1 cellular context compared by ENCODE assay signal in the genomic region with DNA sequence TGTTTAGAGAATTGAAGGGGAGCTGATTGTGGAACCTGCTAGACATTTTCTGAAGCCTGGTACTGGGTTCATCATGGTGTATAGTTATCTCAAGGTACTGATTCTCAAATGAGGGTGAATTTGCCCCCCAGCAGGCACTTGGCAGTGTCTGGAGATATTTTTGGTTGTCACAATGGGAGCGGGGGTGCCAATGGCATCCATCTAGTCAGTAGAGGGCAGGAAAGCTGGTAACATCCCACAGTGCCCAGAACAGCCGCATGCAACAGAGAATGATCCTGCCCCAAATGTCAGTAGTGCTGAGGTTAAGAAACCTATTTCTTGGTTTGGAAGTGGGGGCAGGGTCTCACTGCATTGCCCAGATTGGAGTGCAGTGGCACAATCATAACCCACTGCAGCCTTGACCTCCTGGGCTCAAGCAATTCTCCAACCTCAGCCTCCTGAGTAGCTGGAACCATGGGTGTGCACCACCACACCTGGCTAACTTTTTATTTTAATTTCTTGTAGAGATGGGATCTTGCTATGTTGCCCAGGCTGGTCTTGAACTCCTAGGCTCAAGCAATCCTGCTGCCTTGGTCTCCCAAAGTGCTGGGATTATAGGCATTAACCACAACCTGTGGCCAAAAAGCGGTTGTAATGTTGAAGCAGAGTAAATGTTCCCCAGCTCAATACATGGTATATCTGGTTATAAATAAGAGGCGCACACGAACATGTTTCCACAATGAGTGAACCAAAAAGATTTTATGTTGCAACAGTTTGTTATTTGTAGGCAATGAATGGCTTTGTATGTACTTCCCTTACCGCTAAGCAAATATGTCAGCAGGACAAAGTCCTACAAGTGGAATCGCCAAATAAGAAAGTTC.
A peak's percentile ranks its signal among the peaks of the same experiment; 100 is the strongest.
TF ChIP-seq lines count a peak whose summit lies in the region.

No MANE protein-coding gene starts in this region.

TF ChIP-seq in HepG2, 621 proteins besides CTCF, POLR2A, EP300 and RAD21 (continued from another document and continues in another):
- TF ChIP-seq, protein P1, sequence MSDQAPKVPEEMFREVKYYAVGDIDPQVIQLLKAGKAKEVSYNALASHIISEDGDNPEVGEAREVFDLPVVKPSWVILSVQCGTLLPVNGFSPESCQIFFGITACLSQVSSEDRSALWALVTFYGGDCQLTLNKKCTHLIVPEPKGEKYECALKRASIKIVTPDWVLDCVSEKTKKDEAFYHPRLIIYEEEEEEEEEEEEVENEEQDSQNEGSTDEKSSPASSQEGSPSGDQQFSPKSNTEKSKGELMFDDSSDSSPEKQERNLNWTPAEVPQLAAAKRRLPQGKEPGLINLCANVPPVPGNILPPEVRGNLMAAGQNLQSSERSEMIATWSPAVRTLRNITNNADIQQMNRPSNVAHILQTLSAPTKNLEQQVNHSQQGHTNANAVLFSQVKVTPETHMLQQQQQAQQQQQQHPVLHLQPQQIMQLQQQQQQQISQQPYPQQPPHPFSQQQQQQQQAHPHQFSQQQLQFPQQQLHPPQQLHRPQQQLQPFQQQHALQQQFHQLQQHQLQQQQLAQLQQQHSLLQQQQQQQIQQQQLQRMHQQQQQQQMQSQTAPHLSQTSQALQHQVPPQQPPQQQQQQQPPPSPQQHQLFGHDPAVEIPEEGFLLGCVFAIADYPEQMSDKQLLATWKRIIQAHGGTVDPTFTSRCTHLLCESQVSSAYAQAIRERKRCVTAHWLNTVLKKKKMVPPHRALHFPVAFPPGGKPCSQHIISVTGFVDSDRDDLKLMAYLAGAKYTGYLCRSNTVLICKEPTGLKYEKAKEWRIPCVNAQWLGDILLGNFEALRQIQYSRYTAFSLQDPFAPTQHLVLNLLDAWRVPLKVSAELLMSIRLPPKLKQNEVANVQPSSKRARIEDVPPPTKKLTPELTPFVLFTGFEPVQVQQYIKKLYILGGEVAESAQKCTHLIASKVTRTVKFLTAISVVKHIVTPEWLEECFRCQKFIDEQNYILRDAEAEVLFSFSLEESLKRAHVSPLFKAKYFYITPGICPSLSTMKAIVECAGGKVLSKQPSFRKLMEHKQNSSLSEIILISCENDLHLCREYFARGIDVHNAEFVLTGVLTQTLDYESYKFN (CRISPR knock-in tag; conservative IDR thresholded peaks at IDR 0.05), result peak; percentile 98
- TF ChIP-seq SMARCE1 (IDR thresholded peaks at IDR 0.05; ENCODE audit: borderline replicate concordance) (peak; percentile 46; the same call in 1 of the 2 replicates), CBX5 (CRISPR knock-in tag; IDR thresholded peaks at IDR 0.05; ENCODE audit: borderline replicate concordance) (peak; percentile 41; the same call in 1 of the 2 replicates), MXI1 (IDR thresholded peaks at IDR 0.05; ENCODE audit: borderline replicate concordance, low read depth, low read length) (0 out of 3 replicates have a peak, but pooled peaks have one; percentile 25), MXD4 (CRISPR knock-in tag; IDR thresholded peaks at IDR 0.05) (no peak), RFXAP (CRISPR knock-in tag; IDR thresholded peaks at IDR 0.05; ENCODE audit: borderline replicate concordance) (peak; percentile 76), CREM (IDR thresholded peaks at IDR 0.05) (peak; percentile 74), CREM (CRISPR knock-in tag; IDR thresholded peaks at IDR 0.05) (no peak), ZNF274 (CRISPR knock-in tag; IDR thresholded peaks at IDR 0.05) (no peak), MAFF (IDR thresholded peaks at IDR 0.05; ENCODE audit: low read depth, low read length) (0 out of 2 replicates have a peak, but pooled peaks have one; percentile 35), TBX2 (CRISPR knock-in tag; IDR thresholded peaks at IDR 0.05; ENCODE audit: borderline replicate concordance) (peak; percentile 46), FOXK2 (IDR thresholded peaks at IDR 0.05) (peak; percentile 10; the same call in 1 of the 2 replicates), ZNF451 (CRISPR knock-in tag; IDR thresholded peaks at IDR 0.05) (no peak), ISL2 (CRISPR knock-in tag; IDR thresholded peaks at IDR 0.05) (peak; percentile 84), ZBTB1 (CRISPR knock-in tag; IDR thresholded peaks at IDR 0.05; ENCODE audit: borderline replicate concordance) (no peak), ZSCAN9 (CRISPR knock-in tag; IDR thresholded peaks at IDR 0.05; ENCODE audit: borderline replicate concordance) (peak; percentile 90; the same call in 1 of the 2 replicates), TRIM24 (CRISPR knock-in tag; IDR thresholded peaks at IDR 0.05) (peak; percentile 99), YEATS2 (CRISPR knock-in tag; IDR thresholded peaks at IDR 0.05; ENCODE audit: borderline replicate concordance) (peak; percentile 30; the same call in 1 of the 2 replicates), ZNF337 (CRISPR knock-in tag; IDR thresholded peaks at IDR 0.05; ENCODE audit: borderline replicate concordance, low read depth) (no peak), SOX13 (IDR thresholded peaks at IDR 0.05) (peak; percentile 89), SOX13 (CRISPR knock-in tag; conservative IDR thresholded peaks at IDR 0.05 in 1 of 2, IDR thresholded peaks at IDR 0.05 in 1 of 2) (peak in 1 of 2 experiments; percentile 94; a peak in 3 of 4 replicates), ZNF547 (CRISPR knock-in tag; IDR thresholded peaks at IDR 0.05) (no peak), POLR2G (IDR thresholded peaks at IDR 0.05; ENCODE audit: low read depth, low read length) (no peak), BCL6 (CRISPR knock-in tag; IDR thresholded peaks at IDR 0.05) (peak; percentile 79), ZNF510 (CRISPR knock-in tag; IDR thresholded peaks at IDR 0.05; ENCODE audit: low read depth) (0 out of 2 replicates have a peak, but pooled peaks have one; percentile 25), RARG (CRISPR knock-in tag; IDR thresholded peaks at IDR 0.05; ENCODE audit: low read depth) (no peak), SKI (IDR thresholded peaks at IDR 0.05; ENCODE audit: partially characterized antibody) (peak; percentile 40), ASH2L (IDR thresholded peaks at IDR 0.05; ENCODE audit: insufficient read length, low read depth, low read length) (peak; percentile 52), JUNB (CRISPR knock-in tag; IDR thresholded peaks at IDR 0.05; ENCODE audit: borderline replicate concordance) (no peak), NR2F6 (IDR thresholded peaks at IDR 0.05) (peak; percentile 71), NR2F6 (CRISPR knock-in tag; IDR thresholded peaks at IDR 0.05) (peak; percentile 78), MBNL3 (CRISPR knock-in tag; conservative IDR thresholded peaks at IDR 0.05) (no peak), ZNF263 (CRISPR knock-in tag; IDR thresholded peaks at IDR 0.05) (0 out of 2 replicates have a peak, but pooled peaks have one; percentile 38)
- TF ChIP-seq, protein P2, sequence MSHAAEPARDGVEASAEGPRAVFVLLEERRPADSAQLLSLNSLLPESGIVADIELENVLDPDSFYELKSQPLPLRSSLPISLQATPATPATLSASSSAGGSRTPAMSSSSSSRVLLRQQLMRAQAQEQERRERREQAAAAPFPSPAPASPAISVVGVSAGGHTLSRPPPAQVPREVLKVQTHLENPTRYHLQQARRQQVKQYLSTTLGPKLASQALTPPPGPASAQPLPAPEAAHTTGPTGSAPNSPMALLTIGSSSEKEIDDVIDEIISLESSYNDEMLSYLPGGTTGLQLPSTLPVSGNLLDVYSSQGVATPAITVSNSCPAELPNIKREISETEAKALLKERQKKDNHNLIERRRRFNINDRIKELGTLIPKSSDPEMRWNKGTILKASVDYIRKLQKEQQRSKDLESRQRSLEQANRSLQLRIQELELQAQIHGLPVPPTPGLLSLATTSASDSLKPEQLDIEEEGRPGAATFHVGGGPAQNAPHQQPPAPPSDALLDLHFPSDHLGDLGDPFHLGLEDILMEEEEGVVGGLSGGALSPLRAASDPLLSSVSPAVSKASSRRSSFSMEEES (CRISPR knock-in tag; IDR thresholded peaks at IDR 0.05), result peak; percentile 58
- TF ChIP-seq, protein P3, sequence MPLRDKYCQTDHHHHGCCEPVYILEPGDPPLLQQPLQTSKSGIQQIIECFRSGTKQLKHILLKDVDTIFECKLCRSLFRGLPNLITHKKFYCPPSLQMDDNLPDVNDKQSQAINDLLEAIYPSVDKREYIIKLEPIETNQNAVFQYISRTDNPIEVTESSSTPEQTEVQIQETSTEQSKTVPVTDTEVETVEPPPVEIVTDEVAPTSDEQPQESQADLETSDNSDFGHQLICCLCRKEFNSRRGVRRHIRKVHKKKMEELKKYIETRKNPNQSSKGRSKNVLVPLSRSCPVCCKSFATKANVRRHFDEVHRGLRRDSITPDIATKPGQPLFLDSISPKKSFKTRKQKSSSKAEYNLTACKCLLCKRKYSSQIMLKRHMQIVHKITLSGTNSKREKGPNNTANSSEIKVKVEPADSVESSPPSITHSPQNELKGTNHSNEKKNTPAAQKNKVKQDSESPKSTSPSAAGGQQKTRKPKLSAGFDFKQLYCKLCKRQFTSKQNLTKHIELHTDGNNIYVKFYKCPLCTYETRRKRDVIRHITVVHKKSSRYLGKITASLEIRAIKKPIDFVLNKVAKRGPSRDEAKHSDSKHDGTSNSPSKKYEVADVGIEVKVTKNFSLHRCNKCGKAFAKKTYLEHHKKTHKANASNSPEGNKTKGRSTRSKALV (CRISPR knock-in tag; IDR thresholded peaks at IDR 0.05), result peak; percentile 79
- TF ChIP-seq, protein P4, sequence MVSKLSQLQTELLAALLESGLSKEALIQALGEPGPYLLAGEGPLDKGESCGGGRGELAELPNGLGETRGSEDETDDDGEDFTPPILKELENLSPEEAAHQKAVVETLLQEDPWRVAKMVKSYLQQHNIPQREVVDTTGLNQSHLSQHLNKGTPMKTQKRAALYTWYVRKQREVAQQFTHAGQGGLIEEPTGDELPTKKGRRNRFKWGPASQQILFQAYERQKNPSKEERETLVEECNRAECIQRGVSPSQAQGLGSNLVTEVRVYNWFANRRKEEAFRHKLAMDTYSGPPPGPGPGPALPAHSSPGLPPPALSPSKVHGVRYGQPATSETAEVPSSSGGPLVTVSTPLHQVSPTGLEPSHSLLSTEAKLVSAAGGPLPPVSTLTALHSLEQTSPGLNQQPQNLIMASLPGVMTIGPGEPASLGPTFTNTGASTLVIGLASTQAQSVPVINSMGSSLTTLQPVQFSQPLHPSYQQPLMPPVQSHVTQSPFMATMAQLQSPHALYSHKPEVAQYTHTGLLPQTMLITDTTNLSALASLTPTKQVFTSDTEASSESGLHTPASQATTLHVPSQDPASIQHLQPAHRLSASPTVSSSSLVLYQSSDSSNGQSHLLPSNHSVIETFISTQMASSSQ (IDR thresholded peaks at IDR 0.05; ENCODE audit: low read depth), result peak; percentile 47; the same call in 1 of the 2 replicates
- TF ChIP-seq, protein P4 (CRISPR knock-in tag; IDR thresholded peaks at IDR 0.05; ENCODE audit: borderline replicate concordance), result no peak; the same call in 1 of the 2 replicates
- TF ChIP-seq, protein P5, sequence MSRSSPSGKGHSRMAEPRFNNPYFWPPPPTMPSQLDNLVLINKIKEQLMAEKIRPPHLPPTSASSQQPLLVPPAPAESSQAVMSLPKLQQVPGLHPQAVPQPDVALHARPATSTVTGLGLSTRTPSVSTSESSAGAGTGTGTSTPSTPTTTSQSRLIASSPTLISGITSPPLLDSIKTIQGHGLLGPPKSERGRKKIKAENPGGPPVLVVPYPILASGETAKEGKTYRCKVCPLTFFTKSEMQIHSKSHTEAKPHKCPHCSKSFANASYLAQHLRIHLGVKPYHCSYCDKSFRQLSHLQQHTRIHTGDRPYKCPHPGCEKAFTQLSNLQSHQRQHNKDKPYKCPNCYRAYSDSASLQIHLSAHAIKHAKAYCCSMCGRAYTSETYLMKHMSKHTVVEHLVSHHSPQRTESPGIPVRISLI (CRISPR knock-in tag; IDR thresholded peaks at IDR 0.05; ENCODE audit: borderline replicate concordance), result peak; percentile 95
